Comparison of ENCODE assay signal across 14 cellular contexts in the genomic region with DNA sequence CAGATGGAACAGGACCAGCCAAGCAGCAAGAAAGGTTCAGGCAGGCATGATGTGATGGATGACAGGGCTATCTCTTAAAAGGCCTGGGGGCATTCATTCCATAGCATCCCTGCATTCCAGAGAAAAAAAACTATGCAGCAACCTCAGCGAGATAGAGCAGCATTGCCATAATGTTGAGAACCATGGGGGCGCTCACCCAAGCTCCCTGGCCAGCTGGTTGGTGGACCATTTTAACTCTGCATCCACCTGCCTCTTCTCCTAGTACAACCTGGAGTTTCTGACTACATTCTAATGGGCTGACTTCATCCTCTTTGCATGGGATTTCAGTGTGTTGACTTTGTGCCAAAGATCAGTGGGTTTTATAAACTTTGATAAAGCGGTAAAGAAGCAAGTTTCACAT.
"Had no signal": no experiment of that assay in that cellular context is flagged by ENCODE, and none has a peak within 500 bp of the region (broad histone marks: within the 10 kb centered on the region; RNA-seq: fewer than 3 reads in every experiment).

No MANE protein-coding gene starts in this region.

- H3K27ac ChIP-seq: heart left ventricle, suprapubic skin, upper lobe of left lung had no signal

- ATAC-seq: activated CD4-positive, CD25-positive, alpha-beta regulatory T cell treated with anti-CD3 and anti-CD28 coated beads, Interleukin-2, amount 50 U/mL, for 24 hours; activated naive CD4-positive, alpha-beta T cell treated with anti-CD3 and anti-CD28 coated beads, Interleukin-2, amount 50 U/mL, for 72 hours; esophagus mucosa; heart left ventricle; stimulated activated naive CD8-positive, alpha-beta T cell treated with anti-CD3 and anti-CD28 coated beads, Interleukin-15, Interleukin-2, amounts not matched to agents 100 U/mL and 50 U/mL, for 24 hours had no signal

- H3K27me3 ChIP-seq: heart left ventricle, suprapubic skin, upper lobe of left lung had no signal

- DNase-seq: activated effector memory CD4-positive, alpha-beta T cell treated with Interleukin-2 at 50 U/mL for 16 hours; activated T-cell treated with anti-CD3 and anti-CD28 coated beads, Interleukin-2, amount 50 U/mL, for 1 hour; amygdala; foreskin fibroblast; heart left ventricle; kidney; stimulated activated CD4-positive, alpha-beta T cell treated with anti-CD3 and anti-CD28 coated beads, Interleukin-12 subunit alpha, Interleukin-12 subunit beta, amount 100 ng/mL, for 4 hours; stimulated activated CD4-positive, alpha-beta T cell treated with anti-CD3 and anti-CD28 coated beads, Interleukin-2, amount 100 ng/mL, for 48 hours; stimulated activated naive CD8-positive, alpha-beta T cell treated with anti-CD3 and anti-CD28 coated beads, Interleukin-15, Interleukin-2, amounts not matched to agents 100 U/mL and 50 U/mL, for 24 hours; upper lobe of left lung had no signal

- H3K9me3 ChIP-seq: suprapubic skin, upper lobe of left lung had no signal

- H3K4me1 ChIP-seq: upper lobe of left lung had no signal

- H3K4me3 ChIP-seq: heart left ventricle, suprapubic skin, upper lobe of left lung had no signal

- H3K36me3 ChIP-seq: heart left ventricle, suprapubic skin, upper lobe of left lung had no signal
